1 cellular context compared by ENCODE assay signal in genomic region chr3:50122661-50123391, GRCh38.
TF ChIP-seq lines count a peak whose summit lies in the region.

No MANE protein-coding gene starts in this region.

TF ChIP-seq in H1, 55 proteins besides CTCF, POLR2A, EP300 and RAD21:
- TF ChIP-seq RXRA (IDR thresholded peaks at IDR 0.05; ENCODE audit: insufficient read depth, low read depth, low read length): no peak
- TF ChIP-seq POLR2AphosphoS5 (IDR thresholded peaks at IDR 0.05; ENCODE audit: low read depth, low read length): peak; percentile 53; the same call in 1 of the 2 replicates
- TF ChIP-seq JUN (IDR thresholded peaks at IDR 0.05; ENCODE audit: low read depth, low read length): no peak
